Comparison of ENCODE assay signal across 8 cellular contexts in the genomic region with DNA sequence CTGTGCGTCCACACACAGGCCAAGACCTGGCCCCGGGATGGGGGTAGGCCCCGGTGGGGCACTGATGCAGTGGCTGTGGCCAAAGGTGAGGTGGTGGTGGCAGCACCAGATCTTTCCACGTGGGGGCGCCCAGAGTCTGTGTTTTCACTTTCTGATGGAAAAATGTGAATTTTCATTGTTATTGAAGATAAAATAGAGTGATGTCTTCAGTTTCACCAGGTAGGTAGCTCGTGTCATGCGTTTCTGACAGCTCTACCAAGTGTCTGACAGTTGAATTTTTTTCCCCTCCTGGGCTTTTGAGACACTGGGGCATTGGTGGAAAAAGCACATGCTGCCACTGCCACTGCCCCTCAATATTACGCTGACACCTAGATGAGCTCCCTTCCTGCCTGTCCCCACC. TPM values are rescaled to one million over a fixed set of nuclear protein-coding genes. Genes with fewer than 3 reads are reported as not detected.
A peak's percentile ranks its signal among the peaks of the same experiment; 100 is the strongest.
DNase-seq lines count a peak whose midpoint lies in the region; ATAC-seq and TF ChIP-seq lines count a peak whose summit lies in the region.

No MANE protein-coding gene starts in this region.

- H3K4me1 Mint-ChIP-seq in central memory CD8-positive, alpha-beta T cell: peaks cover 5% of the 10 kb centered on the region

- intact Hi-C loops in lower lobe of right lung (cut with DNase I): no loop called here

- ATAC-seq in central memory CD8-positive, alpha-beta T cell (replicated peaks; ENCODE audit: extremely low read depth, poor library complexity, severe bottlenecking): peak; percentile 40
- ATAC-seq in lower lobe of right lung (peak; percentile 60 to 77), HG02840 (IDR thresholded peaks at IDR 0.05; ENCODE audit: low FRiP score, unreplicated experiment) (no peak), GM18511 (IDR thresholded peaks at IDR 0.05; ENCODE audit: unreplicated experiment) (no peak)

- H3K4me3 Mint-ChIP-seq in central memory CD8-positive, alpha-beta T cell: no peak overlapping the region

- H3K4me1 ChIP-seq in lower lobe of right lung: no peaks in the 10 kb centered on the region

- H3K9me3 ChIP-seq in lower lobe of right lung: no peaks in the 10 kb centered on the region

- H3K36me3 Mint-ChIP-seq in central memory CD8-positive, alpha-beta T cell (ENCODE audit: insufficient read depth): peaks cover 8% of the 10 kb centered on the region

- peak; percentile 92 for TF ChIP-seq CTCF in lower lobe of right lung (IDR thresholded peaks at IDR 0.05)

- H3K27ac Mint-ChIP-seq in central memory CD8-positive, alpha-beta T cell (ENCODE audit: low read depth): no peak overlapping the region

- DNase-seq in GM03348 (ENCODE audit: low spot score) (peak; percentile 88), LHCN-M2 (ENCODE audit: low read depth) (peak; percentile 23), lower lobe of right lung (peak; percentile 70)
- DNase-seq in activated CD4-positive, alpha-beta T cell treated with anti-CD3 and anti-CD28 coated beads for 1 hour: peak; percentile 63
- DNase-seq in central memory CD8-positive, alpha-beta T cell (ENCODE audit: low spot score in 2 of 2): peak; percentile 62 to 73
- DNase-seq in stimulated activated CD8-positive, alpha-beta memory T cell treated with anti-CD3 and anti-CD28 coated beads, Interleukin-15, amount 100 ng/mL, for 48 hours (ENCODE audit: low read depth in 2 of 2): peak; percentile 14 to 35

- H3K4me3 ChIP-seq in lower lobe of right lung: no peak overlapping the region

- no peaks in the 10 kb centered on the region for H3K9me3 Mint-ChIP-seq in central memory CD8-positive, alpha-beta T cell

- H3K27ac ChIP-seq in lower lobe of right lung: no peak overlapping the region

- H3K27me3 ChIP-seq in lower lobe of right lung (ENCODE audit: low read depth): no peaks in the 10 kb centered on the region

- H3K36me3 ChIP-seq in lower lobe of right lung: no peaks in the 10 kb centered on the region

- no peaks in the 10 kb centered on the region for H3K27me3 Mint-ChIP-seq in central memory CD8-positive, alpha-beta T cell

RNA-seq across cellular contexts. Expression of a gene that starts 40.0 kb away (rescaled TPM):
- 31.7 and 36.5 TPM in 2 replicates for total RNA-seq in LHCN-M2 (2014; rRNA removed)
- 70.6 TPM for polyA plus RNA-seq in LHCN-M2 (2012)
- total RNA-seq in lower lobe of right lung: 34.4 TPM

RNA-seq across cellular contexts. Expression of a gene that starts 49.6 kb away (rescaled TPM):
- total RNA-seq in LHCN-M2 (2014; rRNA removed) (7.7 and 10.0 TPM in 2 replicates), lower lobe of right lung (9.2 TPM)
- polyA plus RNA-seq in LHCN-M2 (2012): 4.2 TPM

RNA-seq across cellular contexts. Expression of a gene that starts 57.9 kb away (rescaled TPM):
- total RNA-seq in LHCN-M2 (2014; rRNA removed): 46.1 and 47.7 TPM in 2 replicates
- 65.6 TPM for polyA plus RNA-seq in LHCN-M2 (2012)
- 60.2 TPM for total RNA-seq in lower lobe of right lung

Comparison
In these comparisons a context has a peak if more than half of its experiments do, and no peak if none do; other contexts are left out.
1. DNase-seq: peak in every context shown above with its lines; median percentile 88 in GM03348; 70 in lower lobe of right lung; 68 in central memory CD8-positive, alpha-beta T cell; 63 in activated CD4-positive, alpha-beta T cell treated with anti-CD3 and anti-CD28 coated beads for 1 hour; 24 in stimulated activated CD8-positive, alpha-beta memory T cell treated with anti-CD3 and anti-CD28 coated beads, Interleukin-15, amount 100 ng/mL, for 48 hours; 23 in LHCN-M2.
2. ATAC-seq: peak in central memory CD8-positive, alpha-beta T cell (single experiment) and lower lobe of right lung (2 of 2); none in HG02840 (single experiment) and GM18511 (single experiment).